Comparison of ENCODE assay signal across 8 cellular contexts in the genomic region with DNA sequence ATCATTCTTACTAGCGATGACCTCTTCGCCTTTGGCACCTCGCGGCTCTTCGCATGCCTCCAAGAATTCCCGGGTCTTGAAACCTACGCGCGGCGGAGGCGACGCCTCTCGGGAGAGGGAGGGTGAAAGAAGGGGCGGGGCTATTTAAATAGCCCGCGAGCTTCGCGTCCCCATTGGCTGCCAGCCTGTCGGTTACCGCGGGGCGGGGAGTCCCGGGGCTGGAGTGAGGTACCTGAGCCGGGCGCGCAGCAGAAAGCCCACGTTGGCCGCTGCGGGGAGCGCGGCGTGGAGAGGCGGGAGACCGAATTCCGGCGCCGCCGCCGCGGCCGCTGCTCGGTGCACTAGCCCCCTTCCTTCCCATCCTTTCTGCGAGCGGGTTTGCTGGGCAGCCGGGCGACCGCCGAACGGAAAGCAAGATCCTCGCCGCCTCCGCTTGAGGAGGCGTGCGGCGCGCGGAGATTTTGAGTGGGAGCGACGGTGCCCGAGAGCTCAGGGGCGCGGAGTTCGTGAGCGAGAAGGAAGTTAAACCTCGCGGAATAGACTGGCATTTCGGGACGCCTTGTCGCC. TPM values are rescaled to one million over a fixed set of nuclear protein-coding genes. Genes with fewer than 3 reads are reported as not detected.
A peak's percentile ranks its signal among the peaks of the same experiment; 100 is the strongest.
DNase-seq lines count a peak whose midpoint lies in the region; ATAC-seq and TF ChIP-seq lines count a peak whose summit lies in the region.

A gene (plus strand): TSS at position 251 of the 567 bp plus-strand sequence. CDS start 857 bp downstream, outside the sequence.

- H3K9me3 ChIP-seq in body of pancreas: no peaks in the 10 kb centered on the region

- ATAC-seq in HG02588 (IDR thresholded peaks at IDR 0.05; ENCODE audit: unreplicated experiment) (peak; percentile 82), body of pancreas (peak; percentile 91)

- DNase-seq in GM12865 (ENCODE audit: low read depth) (peak; percentile 72), NAMALWA (ENCODE audit: low spot score) (peak; percentile 80), SW480 (ENCODE audit: low spot score) (peak; percentile 86), body of pancreas (peak; percentile 84 to 90 (median 86)), iPS DF 19.7 (ENCODE audit: low read depth, low spot score) (peak; percentile 52), renal cortical epithelial cell (ENCODE audit: low read depth) (peak; percentile 71), RKO (ENCODE audit: low spot score) (no peak)

- peaks cover 0 to 29% of the 10 kb centered on the region in 2 donors for H3K27me3 ChIP-seq in body of pancreas

- 0 to 1% methylated on average over 23 to 65 of the region's 69 CpGs for WGBS in body of pancreas, 2 donors

- H3K4me1 ChIP-seq in body of pancreas: peaks cover 41% of the 10 kb centered on the region

- no peak for TF ChIP-seq CTCF in GM12865 (IDR thresholded peaks at IDR 0.05; ENCODE audit: insufficient read depth, low read depth, low read length, missing control alignments)
- no peak for TF ChIP-seq CTCF in body of pancreas (IDR thresholded peaks at IDR 0.05)

- intact Hi-C loops in body of pancreas (cut with DNase I): no loop called here

- H3K27ac ChIP-seq in body of pancreas: no peak within 1 kb of the TSS

- peak in 1 of 3 donors; percentile 22 for TF ChIP-seq POLR2A in body of pancreas (IDR thresholded peaks at IDR 0.05)

- no peaks in the 10 kb centered on the region for H3K36me3 ChIP-seq in body of pancreas (replicated peaks in 1 of 2; ENCODE audit: insufficient read depth in 1 of 2, low read depth in 2 of 2)

- H3K4me3 ChIP-seq in GM12865 (ENCODE audit: low read depth, low read length) (peak within 1 kb of the TSS; percentile 51), body of pancreas (peak within 1 kb of the TSS in 1 of 2 donors; percentile 40)

RNA-seq across cellular contexts. Expression of the gene that starts here (rescaled TPM):
- 1 to 10 TPM; 1.6 to 1.8 TPM for total RNA-seq in body of pancreas
- 0.69 and 0.75 TPM in 2 replicates for total RNA-seq in renal cortical epithelial cell

Comparison
In these comparisons a context has a peak if more than half of its experiments do, and no peak if none do; other contexts are left out.
1. Peak in DNase-seq in renal cortical epithelial cell; RNA of the gene not detected or under 1 TPM.